Comparison of ENCODE assay signal across 14 cellular contexts in the genomic region with DNA sequence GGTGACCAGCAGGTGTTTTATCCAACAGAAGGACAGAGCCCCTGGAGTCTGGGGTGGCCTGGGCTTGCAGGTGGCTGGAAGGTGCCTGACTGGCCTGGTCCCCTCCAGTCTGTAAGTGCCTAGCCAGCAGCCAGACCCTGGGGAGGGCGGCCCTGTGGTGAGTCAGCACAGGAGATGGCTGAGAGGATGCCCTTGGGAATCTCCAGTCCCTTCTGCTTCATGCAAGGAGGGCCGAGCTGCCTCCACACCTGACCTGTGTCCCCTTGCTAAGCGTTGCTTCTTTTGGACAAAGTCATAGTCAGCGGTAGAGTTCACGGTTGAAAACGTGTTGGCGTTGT. TPM values are rescaled to one million over a fixed set of nuclear protein-coding genes. Genes with fewer than 3 reads are reported as not detected.
DNase-seq lines count a peak whose midpoint lies in the region; ATAC-seq and TF ChIP-seq lines count a peak whose summit lies in the region.
"Had no signal": no experiment of that assay in that cellular context is flagged by ENCODE, and none has a peak within 500 bp of the region (broad histone marks: within the 10 kb centered on the region; RNA-seq: fewer than 3 reads in every experiment).

No MANE protein-coding gene starts in this region.

- peaks cover 8% of the 10 kb centered on the region for H3K4me1 Mint-ChIP-seq in glutamatergic neuron (ENCODE audit: low read depth, unreplicated experiment)

- no peak for TF ChIP-seq CTCF in glutamatergic neuron (IDR thresholded peaks at IDR 0.05; ENCODE audit: partially characterized antibody, unreplicated experiment)

- H3K36me3 Mint-ChIP-seq in glutamatergic neuron (ENCODE audit: unreplicated experiment): no peaks in the 10 kb centered on the region
- H3K36me3 Mint-ChIP-seq: CD14-positive monocyte; CD8-positive, alpha-beta T cell; IgD-negative memory B cell had no signal

- intact Hi-C loops in cardiac septum (cut with DNase I) (loop anchor here (2.0 to 5.0 kb wide), 3 partner anchors 88 to 298 kb away; no protein-coding TSS in a partner anchor), Right ventricle myocardium inferior (cut with DNase I) (loop anchor here (1.0 to 5.0 kb wide), 3 partner anchors 48 to 138 kb away; partner anchors contain the start of gene ABO), posterior vena cava (cut with DNase I) (loop anchor here (5.0 to 10.0 kb wide), 2 partner anchors 136 to 298 kb away; no protein-coding TSS in a partner anchor)

- H3K27ac Mint-ChIP-seq in glutamatergic neuron (ENCODE audit: unreplicated experiment): no peak overlapping the region
- H3K27ac Mint-ChIP-seq: CD8-positive, alpha-beta T cell; IgD-negative memory B cell had no signal

- DNase-seq in cardiac septum (ENCODE audit: low spot score) (peak; percentile 62), Right ventricle myocardium inferior (ENCODE audit: missing footprints) (no peak), glutamatergic neuron (no peak), posterior vena cava (ENCODE audit: low spot score) (peak; percentile 48), RKO (ENCODE audit: low spot score) (no peak), NCI-H2107 treated with DMSO at 0.1 percent for 48 hours (lab: John Stamatoyannopoulos, UW; ENCODE audit: unreplicated experiment) (no peak), COR-L47 (lab: John Stamatoyannopoulos, UW) (no peak)
- DNase-seq: CD8-positive, alpha-beta T cell; GF-D8 had no signal

- peaks cover 4% of the 10 kb centered on the region for H3K9me3 Mint-ChIP-seq in glutamatergic neuron (ENCODE audit: unreplicated experiment)
- H3K9me3 Mint-ChIP-seq: CD8-positive, alpha-beta T cell; IgD-negative memory B cell had no signal

- ATAC-seq in Right ventricle myocardium inferior: no peak
- ATAC-seq: CD8-positive, alpha-beta T cell had no signal

- H3K4me3 Mint-ChIP-seq in glutamatergic neuron (ENCODE audit: unreplicated experiment): peak overlapping the region; percentile 1
- H3K4me3 Mint-ChIP-seq: CD14-positive monocyte; CD8-positive, alpha-beta T cell; IgD-negative memory B cell had no signal

- H3K27me3 Mint-ChIP-seq in glutamatergic neuron (ENCODE audit: unreplicated experiment): peaks cover 7% of the 10 kb centered on the region

RNA-seq across cellular contexts. Expression of gene OBP2B, which starts 20.2 kb away (rescaled TPM):
- total RNA-seq in cardiac septum (not detected), Right ventricle myocardium inferior (not detected), glutamatergic neuron (ENCODE audit: unreplicated experiment) (not detected), posterior vena cava (not detected)
- total RNA-seq: Caco-2; CD8-positive, alpha-beta T cell; H4; HT-29 had no signal

RNA-seq across cellular contexts. Expression of gene GBGT1, which starts 25.1 kb away (rescaled TPM):
- total RNA-seq in cardiac septum (4.6 TPM), Right ventricle myocardium inferior (8.2 TPM), glutamatergic neuron (ENCODE audit: unreplicated experiment) (1.3 TPM), posterior vena cava (10 to 100 TPM; 14.2 to 19.9 TPM)
- total RNA-seq: H4, HT-29 had no signal

Comparison
In these comparisons a context has a peak if more than half of its experiments do, and no peak if none do; other contexts are left out.
1. DNase-seq: peak in cardiac septum (single experiment) and posterior vena cava (single experiment); none in Right ventricle myocardium inferior (single experiment), glutamatergic neuron (single experiment), RKO (single experiment), NCI-H2107 treated with DMSO at 0.1 percent for 48 hours (single experiment) and COR-L47 (single experiment).